ENCODE assay signal across 15 cellular contexts in genomic region chr5:124124711-124125229, GRCh38.
DNase-seq lines count a peak whose midpoint lies in the region; ATAC-seq and TF ChIP-seq lines count a peak whose summit lies in the region.
"Had no signal": no experiment of that assay in that cellular context is flagged by ENCODE, and none has a peak within 500 bp of the region (broad histone marks: within the 10 kb centered on the region; RNA-seq: fewer than 3 reads in every experiment).

No MANE protein-coding gene starts in this region.

- H3K9me3 Mint-ChIP-seq in nephron, result peaks cover 8% of the 10 kb centered on the region

- no peak overlapping the region for H3K4me3 Mint-ChIP-seq in nephron

- peak overlapping the region; percentile 74 to 93 (median 86) for H3K27ac Mint-ChIP-seq in nephron

- H3K36me3 Mint-ChIP-seq in nephron (ENCODE audit: low read depth), result no peaks in the 10 kb centered on the region

- H3K4me1 Mint-ChIP-seq in nephron, result peaks cover 45% of the 10 kb centered on the region

- no peak for TF ChIP-seq CTCF in nephron (IDR thresholded peaks at IDR 0.05; ENCODE audit: unreplicated experiment in 3 of 3)

- H3K27me3 Mint-ChIP-seq in nephron (ENCODE audit: low read depth), result no peaks in the 10 kb centered on the region

- no peak for ATAC-seq in stimulated activated naive CD8-positive, alpha-beta T cell treated with anti-CD3 and anti-CD28 coated beads, Interleukin-15, Interleukin-2, amounts not matched to agents 100 U/mL and 50 U/mL, for 24 hours
- ATAC-seq: HCT116, Panc1 had no signal

- DNase-seq in DMS 273 (lab: John Stamatoyannopoulos, UW; ENCODE audit: unreplicated experiment), result peak; percentile 85
- peak; percentile 62 for DNase-seq in NCI-H2171 treated with DMSO at 0.1 percent for 48 hours (lab: John Stamatoyannopoulos, UW)
- peak; percentile 10 for DNase-seq in cerebellum (ENCODE audit: low spot score)
- no peak for DNase-seq in SHP77 (lab: John Stamatoyannopoulos, UW)
- no peak for DNase-seq in stimulated activated naive CD8-positive, alpha-beta T cell treated with anti-CD3 and anti-CD28 coated beads, Interleukin-15, Interleukin-2, amounts not matched to agents 100 U/mL and 50 U/mL, for 24 hours
- DNase-seq in activated CD8-positive, alpha-beta memory T cell treated with anti-CD3 and anti-CD28 coated beads for 24 hours, result no peak
- no peak for DNase-seq in NCI-H2107 treated with DMSO at 0.1 percent for 48 hours (lab: John Stamatoyannopoulos, UW; ENCODE audit: unreplicated experiment)
- DNase-seq: activated effector memory CD4-positive, alpha-beta T cell treated with Interleukin-2 at 50 U/mL for 16 hours; Calu3; dermis blood vessel endothelial cell; NCI-H345; stimulated activated CD4-positive, alpha-beta T cell treated with anti-CD3 and anti-CD28 coated beads, Interleukin-15, amount 100 ng/mL, for 24 hours had no signal

Comparison
In these comparisons a context has a peak if more than half of its experiments do, and no peak if none do; other contexts are left out.
1. DNase-seq: peak in DMS 273 (single experiment), NCI-H2171 treated with DMSO at 0.1 percent for 48 hours (single experiment) and cerebellum (single experiment); none in SHP77 (0 of 2), stimulated activated naive CD8-positive, alpha-beta T cell treated with anti-CD3 and anti-CD28 coated beads, Interleukin-15, Interleukin-2, amounts not matched to agents 100 U/mL and 50 U/mL, for 24 hours (single experiment), activated CD8-positive, alpha-beta memory T cell treated with anti-CD3 and anti-CD28 coated beads for 24 hours (single experiment) and NCI-H2107 treated with DMSO at 0.1 percent for 48 hours (single experiment).